ENCODE assay signal across 10 cellular contexts in genomic region chr16:57479043-57479421, GRCh38. TPM values are rescaled to one million over a fixed set of nuclear protein-coding genes. Genes with fewer than 3 reads are reported as not detected.
DNase-seq lines count a peak whose midpoint lies in the region; ATAC-seq and TF ChIP-seq lines count a peak whose summit lies in the region.
"Had no signal": no experiment of that assay in that cellular context is flagged by ENCODE, and none has a peak within 500 bp of the region (broad histone marks: within the 10 kb centered on the region; RNA-seq: fewer than 3 reads in every experiment).

No MANE protein-coding gene starts in this region.

- peaks cover 18% of the 10 kb centered on the region for H3K4me1 ChIP-seq in ovary (ENCODE audit: insufficient read depth)

- POLR2A ChIA-PET in WTC11 (lab: Charles Lee) = no interaction called here

- H3K27me3 Mint-ChIP-seq in WTC11 (ENCODE audit: low read depth) = peaks cover 6% of the 10 kb centered on the region
- H3K27me3 Mint-ChIP-seq: activated naive CD4-positive, alpha-beta T cell treated with anti-CD3 and anti-CD28 coated beads, Interleukin-2, amount 50 U/mL, for 24 hours had no signal

- WGBS in ovary, 3 donors = 13 to 21% (median 17%) methylated on average over 16 to 19 of the region's 19 CpGs

- CTCF ChIA-PET in WTC11 (lab: Charles Lee) = interaction anchor here (1.0 to 4.8 kb wide), 9 partner anchors 17 to 178 kb away, joined by 3 to 26 read pairs (median 6); partner anchors contain the start of genes CIAPIN1, COQ9 and POLR2C

- TF ChIP-seq EP300 in ovary (IDR thresholded peaks at IDR 0.05) = no peak

- H3K4me1 Mint-ChIP-seq in WTC11 = peaks cover 53% of the 10 kb centered on the region

- no peak for TF ChIP-seq CTCF in WTC11 (IDR thresholded peaks at IDR 0.05)
- no peak for TF ChIP-seq CTCF in ovary (IDR thresholded peaks at IDR 0.05)

- DNase-seq in Ammon's horn (ENCODE audit: low spot score) (peak; percentile 36), WTC11 (ENCODE audit: low spot score) (no peak), left ventricle myocardium superior (peak; percentile 44), ovary (peak in 2 of 5 donors; percentile 47 to 59), T-helper 9 cell (no peak)
- DNase-seq: T-helper 2 cell had no signal

- intact Hi-C loops in left ventricle myocardium superior (cut with micrococcal nuclease) = no loop called here
- intact Hi-C loops in ovary (cut with DNase I) = no loop called here

- no peaks in the 10 kb centered on the region for H3K9me3 Mint-ChIP-seq in WTC11
- H3K9me3 Mint-ChIP-seq: activated naive CD4-positive, alpha-beta T cell treated with anti-CD3 and anti-CD28 coated beads, Interleukin-2, amount 50 U/mL, for 24 hours had no signal

- H3K36me3 Mint-ChIP-seq in WTC11 = 0 out of 2 replicates have a peak, but pooled peaks cover 2% of the 10 kb centered on the region

- ATAC-seq in WTC11 (no peak), left ventricle myocardium superior (no peak), HG03354 (IDR thresholded peaks at IDR 0.05; ENCODE audit: poor library complexity, severe bottlenecking, unreplicated experiment) (no peak), HG03108 (IDR thresholded peaks at IDR 0.05; ENCODE audit: unreplicated experiment) (no peak), GM18858 (IDR thresholded peaks at IDR 0.05; ENCODE audit: unreplicated experiment) (no peak)

- H3K4me3 Mint-ChIP-seq in WTC11 = peak overlapping the region; percentile 82
- H3K4me3 Mint-ChIP-seq: activated naive CD4-positive, alpha-beta T cell treated with anti-CD3 and anti-CD28 coated beads, Interleukin-2, amount 50 U/mL, for 24 hours had no signal

- no peaks in the 10 kb centered on the region for H3K9me3 ChIP-seq in ovary

- no peaks in the 10 kb centered on the region for H3K27me3 ChIP-seq in ovary

- no peaks in the 10 kb centered on the region for H3K36me3 ChIP-seq in ovary

- peak overlapping the region; percentile 20 for H3K4me3 ChIP-seq in ovary

- no peak overlapping the region for H3K27ac Mint-ChIP-seq in WTC11
- H3K27ac Mint-ChIP-seq: activated naive CD4-positive, alpha-beta T cell treated with anti-CD3 and anti-CD28 coated beads, Interleukin-2, amount 50 U/mL, for 24 hours had no signal

- peak overlapping the region; percentile 35 to 54 for H3K27ac ChIP-seq in ovary

- no peak for TF ChIP-seq POLR2A in ovary (IDR thresholded peaks at IDR 0.05)

TF ChIP-seq in WTC11, 78 proteins besides CTCF, POLR2A, EP300 and RAD21 (continues in another document):
- no peak for TF ChIP-seq SOX15 (CRISPR knock-in tag; IDR thresholded peaks at IDR 0.05)
- peak; percentile 48; the same call in 1 of the 2 replicates for TF ChIP-seq FOXP4 (CRISPR knock-in tag; IDR thresholded peaks at IDR 0.05)
- TF ChIP-seq NR2C2 (CRISPR knock-in tag; IDR thresholded peaks at IDR 0.05) = no peak
- TF ChIP-seq ZNF396 (CRISPR knock-in tag; IDR thresholded peaks at IDR 0.05; ENCODE audit: borderline replicate concordance) = no peak
- no peak for TF ChIP-seq ZNF317 (CRISPR knock-in tag; IDR thresholded peaks at IDR 0.05; ENCODE audit: borderline replicate concordance, low read depth)
- no peak for TF ChIP-seq GABPB1 (CRISPR knock-in tag; IDR thresholded peaks at IDR 0.05)
- TF ChIP-seq NFYB (CRISPR knock-in tag; conservative IDR thresholded peaks at IDR 0.05; ENCODE audit: low read depth) = no peak
- no peak for TF ChIP-seq ZNF281 (CRISPR knock-in tag; IDR thresholded peaks at IDR 0.05)
- no peak for TF ChIP-seq ATF2 (CRISPR knock-in tag; IDR thresholded peaks at IDR 0.05; ENCODE audit: borderline replicate concordance, low read depth)
- 0 out of 2 replicates have a peak, but pooled peaks have one; percentile 25 for TF ChIP-seq RELA (CRISPR knock-in tag; IDR thresholded peaks at IDR 0.05; ENCODE audit: borderline replicate concordance)
- no peak for TF ChIP-seq SMAD3 (CRISPR knock-in tag; IDR thresholded peaks at IDR 0.05; ENCODE audit: borderline replicate concordance)
- no peak for TF ChIP-seq AR (CRISPR knock-in tag; IDR thresholded peaks at IDR 0.05)

RNA-seq across cellular contexts. Expression of gene DOK4, which starts 7.3 kb away (rescaled TPM):
- total RNA-seq in WTC11 (2021) (21.8 to 25.0 TPM (median 21.9 TPM) in 3 replicates), left ventricle myocardium superior (9.1 TPM), ovary (10 to 100 TPM; 14.0 to 34.7 (median 29.2) TPM)
- 10 to 100 TPM in 1 of 2 donors, 1 to 10 TPM in 1; 9.9 to 26.7 TPM for polyA plus RNA-seq in ovary

RNA-seq across cellular contexts. Expression of gene POLR2C, which starts 16.6 kb away (rescaled TPM):
- total RNA-seq in WTC11 (2021) = 67.9 to 75.4 TPM (median 67.9 TPM) in 3 replicates
- 37.3 TPM for total RNA-seq in left ventricle myocardium superior
- 10 to 100 TPM; 54.9 to 96.9 (median 65.8) TPM for total RNA-seq in ovary
- 10 to 100 TPM; 70.5 to 74.1 TPM for polyA plus RNA-seq in ovary

RNA-seq across cellular contexts. Expression of gene COQ9, which starts 31.8 kb away (rescaled TPM):
- 39.2 to 40.2 TPM (median 39.8 TPM) in 3 replicates for total RNA-seq in WTC11 (2021)
- 205 TPM for total RNA-seq in left ventricle myocardium superior
- 10 to 100 TPM; 24.4 to 37.5 (median 29.7) TPM for total RNA-seq in ovary
- 10 to 100 TPM; 36.2 to 68.8 TPM for polyA plus RNA-seq in ovary

RNA-seq across cellular contexts. Expression of gene CIAPIN1, which starts 31.8 kb away (rescaled TPM):
- total RNA-seq in WTC11 (2021) (85.9 to 94.7 TPM (median 87.9 TPM) in 3 replicates), left ventricle myocardium superior (52.2 TPM), ovary (10 to 100 TPM in 6 of 7 donors, 1 to 10 TPM in 1; 9.2 to 33.5 (median 20.8) TPM)
- 10 to 100 TPM; 16.0 to 32.8 TPM for polyA plus RNA-seq in ovary

RNA-seq across cellular contexts. Expression of gene CCDC102A, which starts 57.3 kb away (rescaled TPM):
- 5.2 to 7.1 TPM (median 6.8 TPM) in 3 replicates for total RNA-seq in WTC11 (2021)
- 13.2 TPM for total RNA-seq in left ventricle myocardium superior
- 10 to 100 TPM; 11.9 to 22.4 (median 15.6) TPM for total RNA-seq in ovary
- polyA plus RNA-seq in ovary = 10 to 100 TPM in 1 of 2 donors, 1 to 10 TPM in 1; 5.9 to 10.2 TPM

Comparison
In these comparisons a context has a peak if more than half of its experiments do, and no peak if none do; other contexts are left out.
1. DNase-seq: peak in Ammon's horn (single experiment) and left ventricle myocardium superior (single experiment); none in WTC11 (single experiment) and T-helper 9 cell (single experiment).